8 cellular contexts compared by ENCODE assay signal in the genomic region with DNA sequence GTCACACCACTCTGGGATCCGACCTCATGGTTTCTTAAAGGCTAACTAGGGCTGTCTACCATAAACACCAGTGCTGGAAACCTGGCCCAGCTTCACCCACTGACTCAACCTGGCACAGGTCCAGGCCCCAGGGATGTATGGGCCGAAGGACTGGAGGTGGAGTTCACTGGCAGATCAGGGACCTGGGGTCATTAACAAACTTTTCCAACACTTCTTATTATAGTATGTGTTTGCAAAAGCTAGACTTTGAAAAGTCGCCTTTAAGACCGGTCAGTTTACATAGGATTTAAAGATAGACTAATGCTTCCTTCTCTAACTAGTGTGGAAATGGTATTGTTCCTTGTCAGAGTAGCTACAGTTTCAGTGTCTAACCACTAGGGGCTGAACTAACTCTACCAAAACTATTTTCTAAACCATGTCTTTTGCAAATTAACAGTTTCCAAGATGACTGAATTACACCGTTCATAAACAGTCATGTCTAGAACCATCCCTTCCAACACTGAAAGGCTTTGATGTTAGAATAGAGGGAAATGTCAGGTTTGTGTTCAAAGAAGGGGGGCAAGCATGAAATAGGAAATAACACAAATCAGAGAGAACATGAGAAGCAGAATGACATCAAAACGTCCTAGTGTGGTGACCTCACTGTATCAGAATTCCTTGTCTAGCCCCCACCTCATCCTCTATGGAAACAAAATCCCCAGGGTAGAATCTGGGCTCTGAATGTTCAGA. TPM values are rescaled to one million over a fixed set of nuclear protein-coding genes. Genes with fewer than 3 reads are reported as not detected.
A peak's percentile ranks its signal among the peaks of the same experiment; 100 is the strongest.
DNase-seq lines count a peak whose midpoint lies in the region; ATAC-seq, FAIRE-seq and TF ChIP-seq lines count a peak whose summit lies in the region.

No MANE protein-coding gene starts in this region.

- peak; percentile 68 for ATAC-seq in left colon
- peak; percentile 71 for ATAC-seq in stimulated activated naive CD8-positive, alpha-beta T cell treated with anti-CD3 and anti-CD28 coated beads, Interleukin-15, Interleukin-2, amounts not matched to agents 100 U/mL and 50 U/mL, for 24 hours

- intact Hi-C loops in left colon (cut with DNase I, micrococcal nuclease), result loop anchor here in 1 of 2 donors (10.0 kb wide), 1 partner anchor 317 kb away; no protein-coding TSS in a partner anchor

- H3K4me1 ChIP-seq in BE2C, result peaks cover 6% of the 10 kb centered on the region

- H3K27me3 ChIP-seq in BE2C, result no peaks in the 10 kb centered on the region

- no peaks in the 10 kb centered on the region for H3K9me3 ChIP-seq in BE2C

- no peak for TF ChIP-seq POLR2A in GM12892 (IDR thresholded peaks at IDR 0.05; ENCODE audit: low read depth, low read length)

- H3K4me3 ChIP-seq in BE2C (ENCODE audit: low read depth, low read length), result no peak overlapping the region; the same call in 1 of the 2 replicates

- H3K36me3 ChIP-seq in BE2C, result 0 out of 2 replicates have a peak, but pooled peaks cover 3% of the 10 kb centered on the region

- DNase-seq in BE2C (peak; percentile 85), GM12892 (ENCODE audit: insufficient read length) (peak; percentile 13), HTR-8/SVneo (ENCODE audit: insufficient read length, low spot score) (peak; percentile 70), RCC 7860 (ENCODE audit: low spot score) (peak; percentile 74), cerebellar cortex (ENCODE audit: low spot score) (peak; percentile 85), left colon (peak; percentile 92), activated gamma-delta T cell (lab: John Stamatoyannopoulos, UW) (no peak)
- DNase-seq in stimulated activated naive CD8-positive, alpha-beta T cell treated with anti-CD3 and anti-CD28 coated beads, Interleukin-15, Interleukin-2, amounts not matched to agents 100 U/mL and 50 U/mL, for 24 hours, result peak; percentile 22

- peak; percentile 80 for TF ChIP-seq CTCF in BE2C (IDR thresholded peaks at IDR 0.05; ENCODE audit: low read depth, low read length)

- FAIRE-seq in GM12892 (lab: Jason Lieb, UNC), result peak; percentile 84
- FAIRE-seq in HTR-8/SVneo (lab: Jason Lieb, UNC), result peak; percentile 31
- peak; percentile 80 for FAIRE-seq in RCC 7860 (lab: Jason Lieb, UNC)

RNA-seq across cellular contexts. Expression of gene STN1, which starts 29.7 kb away (rescaled TPM):
- 31.0 TPM for polyA plus RNA-seq in BE2C (2012; ENCODE audit: insufficient read depth, insufficient read length, low read depth)
- polyA plus RNA-seq in GM12892 (2012; ENCODE audit: missing spikeins), result 29.9 TPM
- 10 to 100 TPM; 24.4 to 25.7 TPM for total RNA-seq in left colon

RNA-seq across cellular contexts. Expression of gene SH3PXD2A, which starts 32.9 kb away (rescaled TPM):
- 23.1 TPM for polyA plus RNA-seq in BE2C (2012; ENCODE audit: insufficient read depth, insufficient read length, low read depth)
- 6.5 TPM for polyA plus RNA-seq in GM12892 (2012; ENCODE audit: missing spikeins)
- 10 to 100 TPM; 48.5 to 49.4 TPM for total RNA-seq in left colon
